1 cellular context compared by ENCODE assay signal in the genomic region with DNA sequence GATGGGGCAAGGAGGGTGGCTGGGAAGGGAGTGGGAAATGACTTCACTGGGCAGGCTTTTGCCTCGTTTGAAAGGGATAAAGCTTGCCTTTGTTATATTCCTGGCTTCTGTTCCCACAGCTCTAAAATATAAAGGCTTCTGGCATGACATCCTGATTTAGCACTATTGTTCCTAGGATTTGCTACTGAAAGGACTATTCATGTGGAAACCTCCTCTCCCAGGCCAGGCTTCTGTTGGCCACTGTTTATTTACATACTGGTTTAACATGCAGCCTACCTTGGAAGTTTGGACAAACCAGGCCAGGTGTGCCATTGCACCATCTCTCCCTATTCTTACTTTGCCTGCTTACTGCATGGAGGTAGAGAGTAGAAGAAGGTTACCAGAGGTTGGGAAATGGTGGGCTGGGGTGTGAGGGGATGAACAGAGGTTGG.
TF ChIP-seq lines count a peak whose summit lies in the region.

No MANE protein-coding gene starts in this region.

TF ChIP-seq in HepG2, 621 proteins besides CTCF, POLR2A, EP300 and RAD21 (continued from another document and continues in another):
- TF ChIP-seq USF2 (IDR thresholded peaks at IDR 0.05; ENCODE audit: low read depth, low read length) (no peak), USF2 (CRISPR knock-in tag; IDR thresholded peaks at IDR 0.05; ENCODE audit: borderline replicate concordance) (no peak), FOXK2 (IDR thresholded peaks at IDR 0.05) (no peak), FLYWCH1 (CRISPR knock-in tag; IDR thresholded peaks at IDR 0.05) (no peak), FOXA1 (IDR thresholded peaks at IDR 0.05) (no peak), FOXA1 (CRISPR knock-in tag; IDR thresholded peaks at IDR 0.05) (peak; percentile 69), ZNF556 (CRISPR knock-in tag; IDR thresholded peaks at IDR 0.05; ENCODE audit: borderline replicate concordance) (no peak), TCF7L2 (IDR thresholded peaks at IDR 0.05; ENCODE audit: low read depth, low read length) (no peak), ZNF563 (CRISPR knock-in tag; IDR thresholded peaks at IDR 0.05) (no peak), TFAP4 (IDR thresholded peaks at IDR 0.05; ENCODE audit: borderline replicate concordance, low read depth) (peak; percentile 18; the same call in 1 of the 2 replicates), ZSCAN29 (CRISPR knock-in tag; conservative IDR thresholded peaks at IDR 0.05) (no peak), THAP11 (CRISPR knock-in tag; IDR thresholded peaks at IDR 0.05) (0 out of 2 replicates have a peak, but pooled peaks have one; percentile 32), RCOR2 (CRISPR knock-in tag; IDR thresholded peaks at IDR 0.05) (0 out of 2 replicates have a peak, but pooled peaks have one; percentile 57), NAIF1 (CRISPR knock-in tag; IDR thresholded peaks at IDR 0.05; ENCODE audit: borderline replicate concordance) (no peak), ZNF329 (CRISPR knock-in tag; IDR thresholded peaks at IDR 0.05; ENCODE audit: low read depth) (no peak), ZMYM4 (CRISPR knock-in tag; IDR thresholded peaks at IDR 0.05) (0 out of 2 replicates have a peak, but pooled peaks have one; percentile 35), CBX5 (CRISPR knock-in tag; IDR thresholded peaks at IDR 0.05; ENCODE audit: borderline replicate concordance) (peak; percentile 38; the same call in 1 of the 2 replicates), SOX5 (CRISPR knock-in tag; IDR thresholded peaks at IDR 0.05; ENCODE audit: borderline replicate concordance) (peak; percentile 88), FOXK1 (CRISPR knock-in tag; IDR thresholded peaks at IDR 0.05; ENCODE audit: borderline replicate concordance, low read depth) (0 out of 2 replicates have a peak, but pooled peaks have one; percentile 26), CEBPB (IDR thresholded peaks at IDR 0.05; ENCODE audit: borderline replicate concordance, low read depth, low read length) (peak; percentile 66), ZBTB38 (CRISPR knock-in tag; IDR thresholded peaks at IDR 0.05) (no peak), BCL6 (CRISPR knock-in tag; IDR thresholded peaks at IDR 0.05) (peak; percentile 34; the same call in 1 of the 2 replicates), ZNF546 (CRISPR knock-in tag; conservative IDR thresholded peaks at IDR 0.05) (no peak), ZNF282 (IDR thresholded peaks at IDR 0.05; ENCODE audit: partially characterized antibody) (no peak), HMG20A (CRISPR knock-in tag; IDR thresholded peaks at IDR 0.05; ENCODE audit: borderline replicate concordance) (peak; percentile 79), PHF20 (CRISPR knock-in tag; IDR thresholded peaks at IDR 0.05) (no peak), ZNF160 (CRISPR knock-in tag; IDR thresholded peaks at IDR 0.05) (no peak), SOX13 (IDR thresholded peaks at IDR 0.05) (no peak), SOX13 (CRISPR knock-in tag; conservative IDR thresholded peaks at IDR 0.05 in 1 of 2, IDR thresholded peaks at IDR 0.05 in 1 of 2) (peak in 1 of 2 experiments; percentile 93; a peak in 2 of 4 replicates), TP53 (CRISPR knock-in tag; conservative IDR thresholded peaks at IDR 0.05) (no peak), ZNF792 (CRISPR knock-in tag; IDR thresholded peaks at IDR 0.05) (0 out of 2 replicates have a peak, but pooled peaks have one; percentile 36), CEBPG (CRISPR knock-in tag; IDR thresholded peaks at IDR 0.05) (peak; percentile 85), TEAD3 (CRISPR knock-in tag; optimal IDR thresholded peaks at IDR 0.05; ENCODE audit: borderline replicate concordance) (peak; percentile 43)
- TF ChIP-seq, protein P1, sequence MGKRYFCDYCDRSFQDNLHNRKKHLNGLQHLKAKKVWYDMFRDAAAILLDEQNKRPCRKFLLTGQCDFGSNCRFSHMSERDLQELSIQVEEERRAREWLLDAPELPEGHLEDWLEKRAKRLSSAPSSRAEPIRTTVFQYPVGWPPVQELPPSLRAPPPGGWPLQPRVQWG (CRISPR knock-in tag; IDR thresholded peaks at IDR 0.05; ENCODE audit: borderline replicate concordance, low read depth): no peak
- TF ChIP-seq, protein P2, sequence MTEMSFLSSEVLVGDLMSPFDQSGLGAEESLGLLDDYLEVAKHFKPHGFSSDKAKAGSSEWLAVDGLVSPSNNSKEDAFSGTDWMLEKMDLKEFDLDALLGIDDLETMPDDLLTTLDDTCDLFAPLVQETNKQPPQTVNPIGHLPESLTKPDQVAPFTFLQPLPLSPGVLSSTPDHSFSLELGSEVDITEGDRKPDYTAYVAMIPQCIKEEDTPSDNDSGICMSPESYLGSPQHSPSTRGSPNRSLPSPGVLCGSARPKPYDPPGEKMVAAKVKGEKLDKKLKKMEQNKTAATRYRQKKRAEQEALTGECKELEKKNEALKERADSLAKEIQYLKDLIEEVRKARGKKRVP (CRISPR knock-in tag; IDR thresholded peaks at IDR 0.05): peak in 1 of 2 experiments; percentile 23; a peak in 1 of 4 replicates
- TF ChIP-seq, protein P3, sequence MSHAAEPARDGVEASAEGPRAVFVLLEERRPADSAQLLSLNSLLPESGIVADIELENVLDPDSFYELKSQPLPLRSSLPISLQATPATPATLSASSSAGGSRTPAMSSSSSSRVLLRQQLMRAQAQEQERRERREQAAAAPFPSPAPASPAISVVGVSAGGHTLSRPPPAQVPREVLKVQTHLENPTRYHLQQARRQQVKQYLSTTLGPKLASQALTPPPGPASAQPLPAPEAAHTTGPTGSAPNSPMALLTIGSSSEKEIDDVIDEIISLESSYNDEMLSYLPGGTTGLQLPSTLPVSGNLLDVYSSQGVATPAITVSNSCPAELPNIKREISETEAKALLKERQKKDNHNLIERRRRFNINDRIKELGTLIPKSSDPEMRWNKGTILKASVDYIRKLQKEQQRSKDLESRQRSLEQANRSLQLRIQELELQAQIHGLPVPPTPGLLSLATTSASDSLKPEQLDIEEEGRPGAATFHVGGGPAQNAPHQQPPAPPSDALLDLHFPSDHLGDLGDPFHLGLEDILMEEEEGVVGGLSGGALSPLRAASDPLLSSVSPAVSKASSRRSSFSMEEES (CRISPR knock-in tag; IDR thresholded peaks at IDR 0.05): no peak
- TF ChIP-seq, protein P4, sequence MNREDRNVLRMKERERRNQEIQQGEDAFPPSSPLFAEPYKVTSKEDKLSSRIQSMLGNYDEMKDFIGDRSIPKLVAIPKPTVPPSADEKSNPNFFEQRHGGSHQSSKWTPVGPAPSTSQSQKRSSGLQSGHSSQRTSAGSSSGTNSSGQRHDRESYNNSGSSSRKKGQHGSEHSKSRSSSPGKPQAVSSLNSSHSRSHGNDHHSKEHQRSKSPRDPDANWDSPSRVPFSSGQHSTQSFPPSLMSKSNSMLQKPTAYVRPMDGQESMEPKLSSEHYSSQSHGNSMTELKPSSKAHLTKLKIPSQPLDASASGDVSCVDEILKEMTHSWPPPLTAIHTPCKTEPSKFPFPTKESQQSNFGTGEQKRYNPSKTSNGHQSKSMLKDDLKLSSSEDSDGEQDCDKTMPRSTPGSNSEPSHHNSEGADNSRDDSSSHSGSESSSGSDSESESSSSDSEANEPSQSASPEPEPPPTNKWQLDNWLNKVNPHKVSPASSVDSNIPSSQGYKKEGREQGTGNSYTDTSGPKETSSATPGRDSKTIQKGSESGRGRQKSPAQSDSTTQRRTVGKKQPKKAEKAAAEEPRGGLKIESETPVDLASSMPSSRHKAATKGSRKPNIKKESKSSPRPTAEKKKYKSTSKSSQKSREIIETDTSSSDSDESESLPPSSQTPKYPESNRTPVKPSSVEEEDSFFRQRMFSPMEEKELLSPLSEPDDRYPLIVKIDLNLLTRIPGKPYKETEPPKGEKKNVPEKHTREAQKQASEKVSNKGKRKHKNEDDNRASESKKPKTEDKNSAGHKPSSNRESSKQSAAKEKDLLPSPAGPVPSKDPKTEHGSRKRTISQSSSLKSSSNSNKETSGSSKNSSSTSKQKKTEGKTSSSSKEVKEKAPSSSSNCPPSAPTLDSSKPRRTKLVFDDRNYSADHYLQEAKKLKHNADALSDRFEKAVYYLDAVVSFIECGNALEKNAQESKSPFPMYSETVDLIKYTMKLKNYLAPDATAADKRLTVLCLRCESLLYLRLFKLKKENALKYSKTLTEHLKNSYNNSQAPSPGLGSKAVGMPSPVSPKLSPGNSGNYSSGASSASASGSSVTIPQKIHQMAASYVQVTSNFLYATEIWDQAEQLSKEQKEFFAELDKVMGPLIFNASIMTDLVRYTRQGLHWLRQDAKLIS (CRISPR knock-in tag; IDR thresholded peaks at IDR 0.05): no peak
- TF ChIP-seq, protein P5, sequence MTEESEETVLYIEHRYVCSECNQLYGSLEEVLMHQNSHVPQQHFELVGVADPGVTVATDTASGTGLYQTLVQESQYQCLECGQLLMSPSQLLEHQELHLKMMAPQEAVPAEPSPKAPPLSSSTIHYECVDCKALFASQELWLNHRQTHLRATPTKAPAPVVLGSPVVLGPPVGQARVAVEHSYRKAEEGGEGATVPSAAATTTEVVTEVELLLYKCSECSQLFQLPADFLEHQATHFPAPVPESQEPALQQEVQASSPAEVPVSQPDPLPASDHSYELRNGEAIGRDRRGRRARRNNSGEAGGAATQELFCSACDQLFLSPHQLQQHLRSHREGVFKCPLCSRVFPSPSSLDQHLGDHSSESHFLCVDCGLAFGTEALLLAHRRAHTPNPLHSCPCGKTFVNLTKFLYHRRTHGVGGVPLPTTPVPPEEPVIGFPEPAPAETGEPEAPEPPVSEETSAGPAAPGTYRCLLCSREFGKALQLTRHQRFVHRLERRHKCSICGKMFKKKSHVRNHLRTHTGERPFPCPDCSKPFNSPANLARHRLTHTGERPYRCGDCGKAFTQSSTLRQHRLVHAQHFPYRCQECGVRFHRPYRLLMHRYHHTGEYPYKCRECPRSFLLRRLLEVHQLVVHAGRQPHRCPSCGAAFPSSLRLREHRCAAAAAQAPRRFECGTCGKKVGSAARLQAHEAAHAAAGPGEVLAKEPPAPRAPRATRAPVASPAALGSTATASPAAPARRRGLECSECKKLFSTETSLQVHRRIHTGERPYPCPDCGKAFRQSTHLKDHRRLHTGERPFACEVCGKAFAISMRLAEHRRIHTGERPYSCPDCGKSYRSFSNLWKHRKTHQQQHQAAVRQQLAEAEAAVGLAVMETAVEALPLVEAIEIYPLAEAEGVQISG (CRISPR knock-in tag; IDR thresholded peaks at IDR 0.05): no peak
- TF ChIP-seq, protein P6, sequence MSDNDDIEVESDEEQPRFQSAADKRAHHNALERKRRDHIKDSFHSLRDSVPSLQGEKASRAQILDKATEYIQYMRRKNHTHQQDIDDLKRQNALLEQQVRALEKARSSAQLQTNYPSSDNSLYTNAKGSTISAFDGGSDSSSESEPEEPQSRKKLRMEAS (IDR thresholded peaks at IDR 0.05): no peak
- TF ChIP-seq, protein P7, sequence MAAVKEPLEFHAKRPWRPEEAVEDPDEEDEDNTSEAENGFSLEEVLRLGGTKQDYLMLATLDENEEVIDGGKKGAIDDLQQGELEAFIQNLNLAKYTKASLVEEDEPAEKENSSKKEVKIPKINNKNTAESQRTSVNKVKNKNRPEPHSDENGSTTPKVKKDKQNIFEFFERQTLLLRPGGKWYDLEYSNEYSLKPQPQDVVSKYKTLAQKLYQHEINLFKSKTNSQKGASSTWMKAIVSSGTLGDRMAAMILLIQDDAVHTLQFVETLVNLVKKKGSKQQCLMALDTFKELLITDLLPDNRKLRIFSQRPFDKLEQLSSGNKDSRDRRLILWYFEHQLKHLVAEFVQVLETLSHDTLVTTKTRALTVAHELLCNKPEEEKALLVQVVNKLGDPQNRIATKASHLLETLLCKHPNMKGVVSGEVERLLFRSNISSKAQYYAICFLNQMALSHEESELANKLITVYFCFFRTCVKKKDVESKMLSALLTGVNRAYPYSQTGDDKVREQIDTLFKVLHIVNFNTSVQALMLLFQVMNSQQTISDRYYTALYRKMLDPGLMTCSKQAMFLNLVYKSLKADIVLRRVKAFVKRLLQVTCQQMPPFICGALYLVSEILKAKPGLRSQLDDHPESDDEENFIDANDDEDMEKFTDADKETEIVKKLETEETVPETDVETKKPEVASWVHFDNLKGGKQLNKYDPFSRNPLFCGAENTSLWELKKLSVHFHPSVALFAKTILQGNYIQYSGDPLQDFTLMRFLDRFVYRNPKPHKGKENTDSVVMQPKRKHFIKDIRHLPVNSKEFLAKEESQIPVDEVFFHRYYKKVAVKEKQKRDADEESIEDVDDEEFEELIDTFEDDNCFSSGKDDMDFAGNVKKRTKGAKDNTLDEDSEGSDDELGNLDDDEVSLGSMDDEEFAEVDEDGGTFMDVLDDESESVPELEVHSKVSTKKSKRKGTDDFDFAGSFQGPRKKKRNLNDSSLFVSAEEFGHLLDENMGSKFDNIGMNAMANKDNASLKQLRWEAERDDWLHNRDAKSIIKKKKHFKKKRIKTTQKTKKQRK (IDR thresholded peaks at IDR 0.05; ENCODE audit: low read length): no peak
